ENCODE assay signal across 8 cellular contexts in genomic region chr13:20174656-20175405, GRCh38. TPM values are rescaled to one million over a fixed set of nuclear protein-coding genes. Genes with fewer than 3 reads are reported as not detected.
DNase-seq lines count a peak whose midpoint lies in the region; ATAC-seq, FAIRE-seq and TF ChIP-seq lines count a peak whose summit lies in the region.

No MANE protein-coding gene starts in this region.

- H3K36me3 Mint-ChIP-seq in astrocyte (ENCODE audit: low read depth, unreplicated experiment), result no peaks in the 10 kb centered on the region

- peak; percentile 76 for FAIRE-seq in astrocyte (lab: Jason Lieb, UNC)

- peaks cover 18% of the 10 kb centered on the region for H3K27me3 Mint-ChIP-seq in astrocyte (ENCODE audit: low read depth, unreplicated experiment)

- H3K9me3 Mint-ChIP-seq in astrocyte (ENCODE audit: unreplicated experiment), result no peaks in the 10 kb centered on the region

- ATAC-seq in GM19324 (IDR thresholded peaks at IDR 0.05; ENCODE audit: low FRiP score, unreplicated experiment) (peak; percentile 81), HG03280 (IDR thresholded peaks at IDR 0.05; ENCODE audit: unreplicated experiment) (peak; percentile 88), left lung (peak; percentile 94)

- H3K4me3 Mint-ChIP-seq in astrocyte (ENCODE audit: unreplicated experiment), result no peak overlapping the region

- H3K9ac ChIP-seq in astrocyte (ENCODE audit: low read length), result peak overlapping the region; percentile 45

- peaks cover 16% of the 10 kb centered on the region for H3K4me1 Mint-ChIP-seq in astrocyte (ENCODE audit: low read depth, unreplicated experiment)

- H3K4me1 ChIP-seq in BE2C (no peaks in the 10 kb centered on the region; the same call in 1 of the 2 replicates), SJSA1 (replicated peaks) (peaks cover 9% of the 10 kb centered on the region), astrocyte (ENCODE audit: insufficient read depth, low read length) (peaks cover 13% of the 10 kb centered on the region), left lung (peaks cover 7 to 13% of the 10 kb centered on the region in 2 donors)

- H3K4me2 ChIP-seq in astrocyte (ENCODE audit: low read length), result peak overlapping the region; percentile 80

- DNase-seq in BE2C, result peak; percentile 48
- DNase-seq in SJSA1 (ENCODE audit: low read depth in 1 of 2, low spot score in 2 of 2), result peak; percentile 50 to 73
- peak; percentile 91 for DNase-seq in astrocyte (ENCODE audit: low read depth)
- DNase-seq in left lung, result peak; percentile 89 to 94
- peak; percentile 53 to 56 for DNase-seq in stimulated activated CD8-positive, alpha-beta memory T cell treated with anti-CD3 and anti-CD28 coated beads, Interleukin-2, amount 100 ng/mL, for 48 hours (ENCODE audit: low read depth in 2 of 2)
- no peak for DNase-seq in cerebellar nuclear complex (lab: John Stamatoyannopoulos, UW)

- no peaks in the 10 kb centered on the region for H4K20me1 ChIP-seq in astrocyte (ENCODE audit: insufficient read depth, low read length)

- H2AFZ ChIP-seq in astrocyte (ENCODE audit: low read depth, low read length), result peak overlapping the region; percentile 72

- no peak overlapping the region for H3K4me3 ChIP-seq in BE2C (ENCODE audit: low read depth, low read length)
- H3K4me3 ChIP-seq in SJSA1, result no peak overlapping the region
- peak overlapping the region; percentile 46 for H3K4me3 ChIP-seq in astrocyte (ENCODE audit: insufficient read depth, low read depth, low read length)
- no peak overlapping the region for H3K4me3 ChIP-seq in left lung

- no peaks in the 10 kb centered on the region for H3K9me3 ChIP-seq in BE2C
- H3K9me3 ChIP-seq in SJSA1 (replicated peaks), result no peaks in the 10 kb centered on the region
- H3K9me3 ChIP-seq in astrocyte (ENCODE audit: insufficient read depth, low read depth, low read length), result no peaks in the 10 kb centered on the region
- no peaks in the 10 kb centered on the region for H3K9me3 ChIP-seq in left lung

- H3K27ac ChIP-seq in SJSA1 (no peak overlapping the region), astrocyte (ENCODE audit: low read depth, low read length) (peak overlapping the region; percentile 16), left lung (peak overlapping the region; percentile 22 to 70)

- H3K79me2 ChIP-seq in astrocyte (ENCODE audit: insufficient read depth, low read length), result no peaks in the 10 kb centered on the region

- intact Hi-C loops in left lung (cut with DNase I), result no loop called here

- no peak for TF ChIP-seq CTCF in BE2C (IDR thresholded peaks at IDR 0.05; ENCODE audit: low read depth, low read length)
- TF ChIP-seq CTCF in astrocyte (IDR thresholded peaks at IDR 0.05; ENCODE audit: insufficient read depth, low read depth, low read length), result no peak
- no peak for TF ChIP-seq CTCF in left lung (IDR thresholded peaks at IDR 0.05)

- H3K36me3 ChIP-seq in BE2C (no peaks in the 10 kb centered on the region), SJSA1 (no peaks in the 10 kb centered on the region), astrocyte (ENCODE audit: insufficient read depth, low read length) (no peaks in the 10 kb centered on the region), left lung (no peaks in the 10 kb centered on the region)

- H3K27ac Mint-ChIP-seq in astrocyte (ENCODE audit: unreplicated experiment), result no peak overlapping the region

- H3K27me3 ChIP-seq in BE2C (peaks cover 25% of the 10 kb centered on the region), SJSA1 (replicated peaks) (no peaks in the 10 kb centered on the region), astrocyte (ENCODE audit: insufficient read depth, low read length) (peaks cover 15% of the 10 kb centered on the region), left lung (peaks cover 0 to 62% of the 10 kb centered on the region in 2 donors)

RNA-seq across cellular contexts. Expression of gene GJA3, which starts 14.0 kb away (rescaled TPM):
- not detected for polyA plus RNA-seq in BE2C (2012; ENCODE audit: insufficient read depth, insufficient read length, low read depth)
- not detected in 2 replicates for total RNA-seq in SJSA1 (2014; rRNA removed; shearing (Covaris generic))
- total RNA-seq in astrocyte (0.59 and 0.72 TPM in 2 replicates), left lung (under 1 TPM; 0.08 to 0.12 TPM)

RNA-seq across cellular contexts. Expression of gene GJB2, which starts 17.9 kb away (rescaled TPM):
- polyA plus RNA-seq in BE2C (2012; ENCODE audit: insufficient read depth, insufficient read length, low read depth), result not detected
- not detected in 2 replicates for total RNA-seq in SJSA1 (2014; rRNA removed; shearing (Covaris generic))
- total RNA-seq in astrocyte, result 4.6 and 23.2 TPM in 2 replicates
- 1 to 10 TPM; 1.3 to 4.3 TPM for total RNA-seq in left lung

RNA-seq across cellular contexts. Expression of gene GJB6, which starts 57.3 kb away (rescaled TPM):
- polyA plus RNA-seq in BE2C (2012; ENCODE audit: insufficient read depth, insufficient read length, low read depth), result not detected
- total RNA-seq in SJSA1 (2014; rRNA removed; shearing (Covaris generic)), result not detected in 2 replicates
- total RNA-seq in astrocyte, result not detected in 2 replicates
- under 1 TPM in 1 of 2 donors, not detected in 1; 0.18 TPM for total RNA-seq in left lung

Comparison
In these comparisons a context has a peak if more than half of its experiments do, and no peak if none do; other contexts are left out.
1. DNase-seq: peak in BE2C (single experiment), SJSA1 (2 of 2), astrocyte (single experiment), left lung (2 of 2) and stimulated activated CD8-positive, alpha-beta memory T cell treated with anti-CD3 and anti-CD28 coated beads, Interleukin-2, amount 100 ng/mL, for 48 hours (2 of 2); none in cerebellar nuclear complex (0 of 2).
2. Peak in every context shown above with its lines, with median percentiles within 50 percentile points of each other: ATAC-seq.